In genomic region chrX:9163153-9163790, GRCh38 we compare ENCODE assay signal across 12 cellular contexts.
A peak's percentile ranks its signal among the peaks of the same experiment; 100 is the strongest.
DNase-seq lines count a peak whose midpoint lies in the region; ATAC-seq, FAIRE-seq and TF ChIP-seq lines count a peak whose summit lies in the region.
"Had no signal": no experiment of that assay in that cellular context is flagged by ENCODE, and none has a peak within 500 bp of the region (broad histone marks: within the 10 kb centered on the region; RNA-seq: fewer than 3 reads in every experiment).

No MANE protein-coding gene starts in this region.

- H3K9me3 Mint-ChIP-seq in endothelial cell (ENCODE audit: unreplicated experiment) = no peaks in the 10 kb centered on the region

- H3K4me1 Mint-ChIP-seq in endothelial cell (ENCODE audit: unreplicated experiment) = no peaks in the 10 kb centered on the region

- no peak for DNase-seq in GM19239 (ENCODE audit: insufficient read length, low spot score)
- peak; percentile 54 to 85 for DNase-seq in NCI-H2081 (lab: John Stamatoyannopoulos, UW)
- peak; percentile 43 for DNase-seq in SK-MEL-5 (ENCODE audit: low read depth, low spot score)
- DNase-seq in kidney tubule cell (ENCODE audit: low spot score) = peak; percentile 47
- no peak for DNase-seq in nucleus accumbens (lab: John Stamatoyannopoulos, UW)
- DNase-seq in endothelial cell (ENCODE audit: low spot score) = no peak
- no peak for DNase-seq in KBM-7
- DNase-seq: activated CD8-positive, alpha-beta memory T cell treated with anti-CD3 and anti-CD28 coated beads for 24 hours; immature natural killer cell; NCI-H187; occipital lobe had no signal

- FAIRE-seq in GM19239 (lab: Jason Lieb, UNC) = peak; percentile 52

- no peak overlapping the region for H3K4me3 Mint-ChIP-seq in endothelial cell (ENCODE audit: unreplicated experiment)
- H3K4me3 Mint-ChIP-seq: immature natural killer cell had no signal

- H3K27me3 Mint-ChIP-seq in endothelial cell (ENCODE audit: unreplicated experiment) = no peaks in the 10 kb centered on the region

- no peak overlapping the region for H3K27ac Mint-ChIP-seq in endothelial cell (ENCODE audit: unreplicated experiment)

- ATAC-seq in GM21529 (IDR thresholded peaks at IDR 0.05; ENCODE audit: unreplicated experiment) = no peak

- no peaks in the 10 kb centered on the region for H3K36me3 Mint-ChIP-seq in endothelial cell (ENCODE audit: low read depth, unreplicated experiment)

- TF ChIP-seq CTCF in endothelial cell (IDR thresholded peaks at IDR 0.05; ENCODE audit: unreplicated experiment) = no peak

- in situ Hi-C loops in SK-MEL-5 (cut with HindIII; ENCODE audit: low pct_unique_long_range_greater_than_20kb, low sequenced_read_pairs) (no loop called here), KBM-7 (cut with MboI; ENCODE audit: low pct_unique_long_range_greater_than_20kb, low sequenced_read_pairs) (no loop called here)

Comparison
In these comparisons a context has a peak if more than half of its experiments do, and no peak if none do; other contexts are left out.
1. DNase-seq: peak in NCI-H2081 (2 of 2), SK-MEL-5 (single experiment) and kidney tubule cell (single experiment); none in GM19239 (single experiment), nucleus accumbens (0 of 56), endothelial cell (single experiment) and KBM-7 (single experiment).